In genomic region chr21:45909238-45909785, GRCh38 we compare ENCODE assay signal across 17 cellular contexts.
"Had no signal": no experiment of that assay in that cellular context is flagged by ENCODE, and none has a peak within 500 bp of the region (broad histone marks: within the 10 kb centered on the region; RNA-seq: fewer than 3 reads in every experiment).

No MANE protein-coding gene starts in this region.

- FAIRE-seq: colon had no signal

- H3K4me1 Mint-ChIP-seq: naive B cell; stimulated activated naive B cell treated with anti-CD40 and anti-IgM and Interleukin-4, amounts not matched to agents 10 μg/mL and 1 μg/mL and 100 μg/mL, for 72 hours had no signal

- H3K36me3 ChIP-seq: stomach, thoracic aorta, transverse colon had no signal

- H3K36me3 Mint-ChIP-seq: naive B cell; stimulated activated naive B cell treated with anti-CD40 and anti-IgM and Interleukin-4, amounts not matched to agents 10 μg/mL and 1 μg/mL and 100 μg/mL, for 72 hours had no signal

- H3K4me3 ChIP-seq: smooth muscle cell, stomach, thoracic aorta, transverse colon had no signal

- H3K27ac ChIP-seq: foreskin keratinocyte, stomach, thoracic aorta, transverse colon had no signal

- H3K27me3 Mint-ChIP-seq: dendritic cell treated with granulocyte-macrophage colony-stimulating factor and Interleukin-4, amounts not matched to agents 40 ng/mL and 50 ng/mL, for 4 days; stimulated activated naive B cell treated with anti-CD40 and anti-IgM and Interleukin-4, amounts not matched to agents 10 μg/mL and 1 μg/mL and 100 μg/mL, for 72 hours had no signal

- H3K4me3 Mint-ChIP-seq: dendritic cell treated with granulocyte-macrophage colony-stimulating factor and Interleukin-4, amounts not matched to agents 40 ng/mL and 50 ng/mL, for 4 days; effector memory CD8-positive, alpha-beta T cell; naive B cell; nephron; stimulated activated naive B cell treated with anti-CD40 and anti-IgM and Interleukin-4, amounts not matched to agents 10 μg/mL and 1 μg/mL and 100 μg/mL, for 72 hours had no signal

- H3K27ac Mint-ChIP-seq: dendritic cell treated with granulocyte-macrophage colony-stimulating factor and Interleukin-4, amounts not matched to agents 40 ng/mL and 50 ng/mL, for 4 days; effector memory CD8-positive, alpha-beta T cell; naive B cell; stimulated activated naive B cell treated with anti-CD40 and anti-IgM and Interleukin-4, amounts not matched to agents 10 μg/mL and 1 μg/mL and 100 μg/mL, for 72 hours had no signal

- H3K27me3 ChIP-seq: foreskin keratinocyte, stomach, transverse colon had no signal

- H3K9me3 ChIP-seq: stomach, thoracic aorta, transverse colon had no signal

- DNase-seq: cerebellar nuclear complex; effector memory CD8-positive, alpha-beta T cell; erythroblast; foreskin keratinocyte; left colon; left ventricle myocardium superior; mesendoderm; naive B cell; stimulated activated CD4-positive, alpha-beta T cell treated with anti-CD3 and anti-CD28 coated beads, Interleukin-4, amount 100 ng/mL, for 1 hour; stimulated activated naive B cell treated with anti-CD40 and anti-IgM and Interleukin-4, amounts not matched to agents 10 μg/mL and 1 μg/mL and 100 μg/mL, for 72 hours; stomach; transverse colon had no signal

- H3K4me1 ChIP-seq: foreskin keratinocyte, stomach, transverse colon had no signal

- H3K4me2 ChIP-seq: smooth muscle cell had no signal

- ATAC-seq: effector memory CD8-positive, alpha-beta T cell; foreskin keratinocyte; left colon had no signal

- H3K9me3 Mint-ChIP-seq: dendritic cell treated with granulocyte-macrophage colony-stimulating factor and Interleukin-4, amounts not matched to agents 40 ng/mL and 50 ng/mL, for 4 days; effector memory CD8-positive, alpha-beta T cell; naive B cell; nephron; stimulated activated naive B cell treated with anti-CD40 and anti-IgM and Interleukin-4, amounts not matched to agents 10 μg/mL and 1 μg/mL and 100 μg/mL, for 72 hours had no signal
